In genomic region chr17:64420143-64420670, GRCh38 we compare ENCODE assay signal across 8 cellular contexts. TPM values are rescaled to one million over a fixed set of nuclear protein-coding genes. Genes with fewer than 3 reads are reported as not detected.
A peak's percentile ranks its signal among the peaks of the same experiment; 100 is the strongest.
DNase-seq lines count a peak whose midpoint lies in the region; ATAC-seq and TF ChIP-seq lines count a peak whose summit lies in the region.
"Had no signal": no experiment of that assay in that cellular context is flagged by ENCODE, and none has a peak within 500 bp of the region (broad histone marks: within the 10 kb centered on the region; RNA-seq: fewer than 3 reads in every experiment).

No MANE protein-coding gene starts in this region.

- H3K4me1 Mint-ChIP-seq in activated T-helper 1 cell treated with anti-CD3 and anti-CD28 coated beads, Interleukin-12 subunit alpha, Interleukin-12 subunit beta, Interleukin-2, Interleukin-4 antibody, amounts not matched to agents 30 ng/mL and 10 ng/mL and 1 ng/mL, durations not matched to agents 14 hours and 24 hours and 36 hours (ENCODE audit: low read depth): peaks cover 12% of the 10 kb centered on the region

- TF ChIP-seq POLR2A in prostate gland (IDR thresholded peaks at IDR 0.05): no peak

- no peak overlapping the region for H3K4me3 Mint-ChIP-seq in activated T-helper 1 cell treated with anti-CD3 and anti-CD28 coated beads, Interleukin-12 subunit alpha, Interleukin-12 subunit beta, Interleukin-2, Interleukin-4 antibody, amounts not matched to agents 30 ng/mL and 10 ng/mL and 1 ng/mL, durations not matched to agents 14 hours and 24 hours and 36 hours
- H3K4me3 Mint-ChIP-seq: activated naive CD8-positive, alpha-beta T cell had no signal

- no peaks in the 10 kb centered on the region for H3K9me3 Mint-ChIP-seq in activated T-helper 1 cell treated with anti-CD3 and anti-CD28 coated beads, Interleukin-12 subunit alpha, Interleukin-12 subunit beta, Interleukin-2, Interleukin-4 antibody, amounts not matched to agents 30 ng/mL and 10 ng/mL and 1 ng/mL, durations not matched to agents 14 hours and 24 hours and 36 hours

- no peak overlapping the region for H3K4me3 ChIP-seq in prostate gland

- no peaks in the 10 kb centered on the region for H3K27me3 ChIP-seq in prostate gland (replicated peaks; ENCODE audit: insufficient read depth)

- no peaks in the 10 kb centered on the region for H3K36me3 Mint-ChIP-seq in activated T-helper 1 cell treated with anti-CD3 and anti-CD28 coated beads, Interleukin-12 subunit alpha, Interleukin-12 subunit beta, Interleukin-2, Interleukin-4 antibody, amounts not matched to agents 30 ng/mL and 10 ng/mL and 1 ng/mL, durations not matched to agents 14 hours and 24 hours and 36 hours (ENCODE audit: low read depth)
- H3K36me3 Mint-ChIP-seq: activated naive CD8-positive, alpha-beta T cell had no signal

- 27% methylated on average over 6 of the region's 6 CpGs for WGBS in prostate gland

- no peaks in the 10 kb centered on the region for H3K4me1 ChIP-seq in prostate gland (replicated peaks)

- peaks cover 5% of the 10 kb centered on the region for H3K27me3 Mint-ChIP-seq in activated T-helper 1 cell treated with anti-CD3 and anti-CD28 coated beads, Interleukin-12 subunit alpha, Interleukin-12 subunit beta, Interleukin-2, Interleukin-4 antibody, amounts not matched to agents 30 ng/mL and 10 ng/mL and 1 ng/mL, durations not matched to agents 14 hours and 24 hours and 36 hours (ENCODE audit: insufficient read depth)
- H3K27me3 Mint-ChIP-seq: activated naive CD8-positive, alpha-beta T cell had no signal

- no peaks in the 10 kb centered on the region for H3K9me3 ChIP-seq in prostate gland

- intact Hi-C loops in activated T-helper 1 cell treated with anti-CD3 and anti-CD28 coated beads, Interleukin-12 subunit alpha, Interleukin-12 subunit beta, Interleukin-2, Interleukin-4 antibody, amounts not matched to agents 30 ng/mL and 10 ng/mL and 1 ng/mL, durations not matched to agents 14 hours and 24 hours and 36 hours (cut with micrococcal nuclease): loop anchor here (1.0 kb wide), 4 partner anchors 71 to 317 kb away; no protein-coding TSS in a partner anchor
- intact Hi-C loops in Right ventricle myocardium superior (cut with DNase I): loop anchor here (5.0 kb wide), 1 partner anchor 67 kb away; no protein-coding TSS in a partner anchor
- intact Hi-C loops in prostate gland (cut with DNase I): loop anchor here (5.0 kb wide), 1 partner anchor 72 kb away; no protein-coding TSS in a partner anchor

- no peaks in the 10 kb centered on the region for H3K36me3 ChIP-seq in prostate gland

- peak; percentile 34 to 79 (median 71) for TF ChIP-seq CTCF in prostate gland (IDR thresholded peaks at IDR 0.05)

- peak; percentile 76 for DNase-seq in G401 (ENCODE audit: low spot score)
- peak; percentile 71 for DNase-seq in HuH-7 (ENCODE audit: low spot score)
- DNase-seq in NCI-H748 treated with DMSO at 0.1 percent for 48 hours (lab: John Stamatoyannopoulos, UW): peak; percentile 66
- peak; percentile 33 for DNase-seq in activated T-helper 1 cell treated with anti-CD3 and anti-CD28 coated beads, Interleukin-12 subunit alpha, Interleukin-12 subunit beta, Interleukin-2, Interleukin-4 antibody, amounts not matched to agents 30 ng/mL and 10 ng/mL and 1 ng/mL, durations not matched to agents 14 hours and 24 hours and 36 hours (ENCODE audit: low spot score)
- no peak for DNase-seq in Right ventricle myocardium superior
- peak; percentile 46 for DNase-seq in prostate gland (ENCODE audit: low spot score)
- no peak for DNase-seq in GOT3 (lab: John Stamatoyannopoulos, UW)

- H3K27ac Mint-ChIP-seq in activated T-helper 1 cell treated with anti-CD3 and anti-CD28 coated beads, Interleukin-12 subunit alpha, Interleukin-12 subunit beta, Interleukin-2, Interleukin-4 antibody, amounts not matched to agents 30 ng/mL and 10 ng/mL and 1 ng/mL, durations not matched to agents 14 hours and 24 hours and 36 hours: no peak overlapping the region
- H3K27ac Mint-ChIP-seq: activated naive CD8-positive, alpha-beta T cell had no signal

- no peak overlapping the region for H3K27ac ChIP-seq in prostate gland

- peak; percentile 85 for ATAC-seq in Right ventricle myocardium superior (ENCODE audit: poor library complexity)

- in situ Hi-C loops in G401 (cut with HindIII; ENCODE audit: low sequenced_read_pairs): no loop called here

RNA-seq across cellular contexts. Expression of gene MILR1, which starts 28.7 kb away (rescaled TPM):
- total RNA-seq in G401 (2014; rRNA removed; shearing (Covaris generic)): not detected in 2 replicates
- total RNA-seq in activated T-helper 1 cell treated with anti-CD3 and anti-CD28 coated beads, Interleukin-12 subunit alpha, Interleukin-12 subunit beta, Interleukin-2, Interleukin-4 antibody, amounts not matched to agents 30 ng/mL and 10 ng/mL and 1 ng/mL, durations not matched to agents 14 hours and 24 hours and 36 hours: 0.26 and 0.37 TPM in 2 replicates
- total RNA-seq in Right ventricle myocardium superior: 2.2 TPM
- total RNA-seq in prostate gland: 1 to 10 TPM in 1 of 2 donors, under 1 TPM in 1; 0.77 to 4.3 TPM

RNA-seq across cellular contexts. Expression of gene PECAM1, which starts 29.5 kb away (rescaled TPM):
- total RNA-seq in G401 (2014; rRNA removed; shearing (Covaris generic)): 0.06 TPM in 1 of 2 replicates, not detected in the other
- 6.9 and 7.4 TPM in 2 replicates for total RNA-seq in activated T-helper 1 cell treated with anti-CD3 and anti-CD28 coated beads, Interleukin-12 subunit alpha, Interleukin-12 subunit beta, Interleukin-2, Interleukin-4 antibody, amounts not matched to agents 30 ng/mL and 10 ng/mL and 1 ng/mL, durations not matched to agents 14 hours and 24 hours and 36 hours
- total RNA-seq in Right ventricle myocardium superior (89.9 TPM), prostate gland (10 to 100 TPM; 22.0 to 57.9 TPM)

Comparison
In these comparisons a context has a peak if more than half of its experiments do, and no peak if none do; other contexts are left out.
1. DNase-seq: peak in G401 (single experiment), HuH-7 (single experiment), NCI-H748 treated with DMSO at 0.1 percent for 48 hours (single experiment), activated T-helper 1 cell treated with anti-CD3 and anti-CD28 coated beads, Interleukin-12 subunit alpha, Interleukin-12 subunit beta, Interleukin-2, Interleukin-4 antibody, amounts not matched to agents 30 ng/mL and 10 ng/mL and 1 ng/mL, durations not matched to agents 14 hours and 24 hours and 36 hours (single experiment) and prostate gland (single experiment); none in Right ventricle myocardium superior (single experiment) and GOT3 (single experiment).